ENCODE assay signal across 12 cellular contexts in the genomic region with DNA sequence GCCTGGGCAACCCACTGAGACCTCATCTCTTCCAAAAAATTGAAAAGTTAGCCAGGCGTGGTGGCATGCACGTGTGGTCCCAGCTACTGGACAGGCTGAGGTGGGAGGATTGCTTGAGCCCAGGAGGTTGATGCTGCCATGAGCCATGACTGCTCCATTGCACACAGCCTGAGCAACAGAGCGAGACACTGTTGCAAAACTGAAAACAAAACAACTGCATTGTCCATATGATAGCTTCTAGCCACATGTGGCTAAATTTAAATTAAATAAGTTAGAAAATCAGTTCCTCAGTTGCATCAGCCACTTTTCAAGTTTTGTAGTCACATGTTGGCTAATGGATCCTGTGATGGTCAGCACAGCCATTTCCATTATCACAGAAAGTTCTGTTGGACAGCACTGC.
A peak's percentile ranks its signal among the peaks of the same experiment; 100 is the strongest.
DNase-seq lines count a peak whose midpoint lies in the region; ATAC-seq lines count a peak whose summit lies in the region.
"Had no signal": no experiment of that assay in that cellular context is flagged by ENCODE, and none has a peak within 500 bp of the region (broad histone marks: within the 10 kb centered on the region; RNA-seq: fewer than 3 reads in every experiment).

No MANE protein-coding gene starts in this region.

- H3K27me3 ChIP-seq in skeletal muscle tissue (ENCODE audit: control insufficient read depth in 3 of 3, insufficient read depth in 3 of 3, low read length in 3 of 3): no peaks in the 10 kb centered on the region

- in situ Hi-C loops in ACHN (cut with HindIII; ENCODE audit: low pct_ligation_motif_present, low pct_unique_long_range_greater_than_20kb, low sequenced_read_pairs): no loop called here

- H3K36me3 ChIP-seq in skeletal muscle tissue (ENCODE audit: control insufficient read depth in 3 of 3, insufficient read depth in 3 of 3, low read length in 3 of 3): no peaks in the 10 kb centered on the region

- H3K4me1 ChIP-seq in skeletal muscle tissue (ENCODE audit: control insufficient read depth in 3 of 3, insufficient read depth in 3 of 3, low read length in 3 of 3): peaks cover 40 to 61% (median 51%) of the 10 kb centered on the region in 3 donors

- H3K9me3 ChIP-seq in skeletal muscle tissue (ENCODE audit: control insufficient read depth in 3 of 3, low read length in 3 of 3): no peaks in the 10 kb centered on the region

- DNase-seq in T1000 (lab: John Stamatoyannopoulos, UW) (no peak), mesenteric fat pad (ENCODE audit: low spot score) (no peak), NCI-H2227 (lab: John Stamatoyannopoulos, UW; ENCODE audit: unreplicated experiment) (no peak), ACHN (no peak)
- DNase-seq: cortex of kidney; PC-9; retina; stimulated activated naive CD4-positive, alpha-beta T cell had no signal

- no peak overlapping the region for H3K4me3 ChIP-seq in skeletal muscle tissue (ENCODE audit: low read length in 3 of 3)
- H3K4me3 ChIP-seq: PC-9 had no signal

- H3K9ac ChIP-seq in skeletal muscle tissue (ENCODE audit: low read depth in 1 of 3, low read length in 3 of 3): no peak overlapping the region

- peak; percentile 92 for ATAC-seq in GM19023 (IDR thresholded peaks at IDR 0.05; ENCODE audit: unreplicated experiment)
- peak; percentile 88 for ATAC-seq in HG02623 (IDR thresholded peaks at IDR 0.05; ENCODE audit: unreplicated experiment)
- ATAC-seq in HG03565 (IDR thresholded peaks at IDR 0.05; ENCODE audit: unreplicated experiment): peak; percentile 94

- peak overlapping the region; percentile 89 for H3K27ac ChIP-seq in skeletal muscle tissue (ENCODE audit: low read depth, low read length)
- H3K27ac ChIP-seq: PC-9 had no signal
